In genomic region chr1:33351281-33351660, GRCh38 we compare ENCODE assay signal across 16 cellular contexts. TPM values are rescaled to one million over a fixed set of nuclear protein-coding genes. Genes with fewer than 3 reads are reported as not detected.
DNase-seq lines count a peak whose midpoint lies in the region; ATAC-seq, FAIRE-seq and TF ChIP-seq lines count a peak whose summit lies in the region.
"Had no signal": no experiment of that assay in that cellular context is flagged by ENCODE, and none has a peak within 500 bp of the region (broad histone marks: within the 10 kb centered on the region; RNA-seq: fewer than 3 reads in every experiment).

No MANE protein-coding gene starts in this region.

- no peaks in the 10 kb centered on the region for H3K27me3 Mint-ChIP-seq in activated T-cell treated with anti-CD3 and anti-CD28 coated beads, Interleukin-2, amount 50 U/mL, for 72 hours (ENCODE audit: low read depth)
- H3K27me3 Mint-ChIP-seq in progenitor cell of endocrine pancreas: no peaks in the 10 kb centered on the region

- H3K9me3 Mint-ChIP-seq in activated T-cell treated with anti-CD3 and anti-CD28 coated beads, Interleukin-2, amount 50 U/mL, for 72 hours: no peaks in the 10 kb centered on the region
- H3K9me3 Mint-ChIP-seq in progenitor cell of endocrine pancreas (ENCODE audit: low read depth): no peaks in the 10 kb centered on the region

- DNase-seq in activated T-cell treated with anti-CD3 and anti-CD28 coated beads, Interleukin-2, amount 50 U/mL, for 72 hours: no peak
- DNase-seq in activated T-cell treated with anti-CD3 and anti-CD28 coated beads, Interleukin-2, amount 50 U/mL, for 1 hour: no peak
- DNase-seq in PC-3 (peak; percentile 25), K562 (ENCODE audit: extremely low read depth in 1 of 4, low spot score in 3 of 4) (no peak), progenitor cell of endocrine pancreas (ENCODE audit: low spot score, unreplicated experiment) (no peak), thyroid gland (no peak), cardiac septum (ENCODE audit: low spot score) (no peak)
- no peak for DNase-seq in effector memory CD4-positive, alpha-beta T cell
- DNase-seq: activated CD4-positive, CD25-positive, alpha-beta regulatory T cell; brain microvascular endothelial cell; effector CD4-positive, alpha-beta T cell; nucleus accumbens had no signal

- no peak for ATAC-seq in activated T-cell treated with anti-CD3 and anti-CD28 coated beads, Interleukin-2, amount 50 U/mL, for 72 hours (replicated peaks in 1 of 2)
- ATAC-seq in PC-3: no peak
- no peak for ATAC-seq in K562
- ATAC-seq: SK-N-SH treated with all-trans-retinoic acid at 6 μM for 48 hours had no signal

- no peak overlapping the region for H3K27ac ChIP-seq in PC-3 (ENCODE audit: low read length)
- H3K27ac ChIP-seq in K562 (ENCODE audit: extremely low read depth, low read depth, low read length): no peak overlapping the region
- H3K27ac ChIP-seq in thyroid gland: no peak overlapping the region
- H3K27ac ChIP-seq in effector memory CD4-positive, alpha-beta T cell (ENCODE audit: insufficient read depth, low read length, poor library complexity, severe bottlenecking): no peak overlapping the region
- H3K27ac ChIP-seq: brain microvascular endothelial cell had no signal

- CTCF ChIA-PET in PC-3 (lab: Charles Lee): interaction anchor here (0.6 kb wide), 1 partner anchor 261 kb away, joined by 12 read pairs; no protein-coding TSS in a partner anchor
- CTCF ChIA-PET in K562 (lab: Yijun Ruan, JAX; ENCODE audit: low intra/inter-chr PET ratio): interaction anchor here (1.8 kb wide), 1 partner anchor 56 kb away, joined by 8 read pairs; no protein-coding TSS in a partner anchor

- H4K20me1 ChIP-seq in PC-3 (ENCODE audit: low read length): peaks cover 21% of the 10 kb centered on the region
- H4K20me1 ChIP-seq in K562 (replicated peaks; ENCODE audit: control insufficient read depth, insufficient read depth, low read length): 0 out of 2 replicates have a peak, but pooled peaks cover 13% of the 10 kb centered on the region

- POLR2A ChIA-PET in PC-3 (lab: Charles Lee; ENCODE audit: unreplicated experiment): no interaction called here
- POLR2A ChIA-PET in K562 (lab: Yijun Ruan, JAX): interaction anchor here (0.6 to 1.9 kb wide), 6 partner anchors 9 to 265 kb away, joined by 3 to 10 read pairs (median 4); no protein-coding TSS in a partner anchor

- no peaks in the 10 kb centered on the region for H3K9me2 ChIP-seq in PC-3 (replicated peaks; ENCODE audit: low read length)

- H3K36me3 Mint-ChIP-seq in activated T-cell treated with anti-CD3 and anti-CD28 coated beads, Interleukin-2, amount 50 U/mL, for 72 hours (ENCODE audit: insufficient read depth in 2 of 2): peaks cover 0 to 8% of the 10 kb centered on the region in 2 donors
- H3K36me3 Mint-ChIP-seq in progenitor cell of endocrine pancreas (ENCODE audit: insufficient read depth): peaks cover 2% of the 10 kb centered on the region

- 92% methylated on average over 6 of the region's 6 CpGs for WGBS in K562 (ENCODE audit: insufficient coverage, low coverage, missing lambda C conversion rate)
- 94 to 98% methylated on average over 6 of the region's 6 CpGs for WGBS in thyroid gland, 2 donors

- H2AFZ ChIP-seq in PC-3 (ENCODE audit: low read length) (no peak overlapping the region), K562 (ENCODE audit: low read depth, low read length) (no peak overlapping the region)

- peaks cover 4% of the 10 kb centered on the region for H3F3A ChIP-seq in PC-3 (ENCODE audit: low read length, unreplicated experiment)

- H3K9me3 ChIP-seq in PC-3 (ENCODE audit: low read length) (no peaks in the 10 kb centered on the region), K562 (replicated peaks; ENCODE audit: control insufficient read depth, insufficient read depth, low read depth, low read length) (no peaks in the 10 kb centered on the region), thyroid gland (no peaks in the 10 kb centered on the region)
- no peaks in the 10 kb centered on the region for H3K9me3 ChIP-seq in effector memory CD4-positive, alpha-beta T cell (ENCODE audit: control insufficient read depth, low read length)

- H3K9ac ChIP-seq in PC-3 (ENCODE audit: low read length): no peak overlapping the region
- no peak overlapping the region for H3K9ac ChIP-seq in K562 (ENCODE audit: insufficient read depth in 1 of 2, low read depth in 2 of 2, low read length in 2 of 2)

- peaks cover 37% of the 10 kb centered on the region for H3K4me1 ChIP-seq in PC-3 (ENCODE audit: insufficient read depth, low read length)
- H3K4me1 ChIP-seq in K562 (replicated peaks in 1 of 2; ENCODE audit: control insufficient read depth in 2 of 2, insufficient read depth in 2 of 2, low read length in 2 of 2): peaks cover 32 to 37% of the 10 kb centered on the region in 2 experiments; a peak in 4 of 5 replicates
- peaks cover 22 to 24% of the 10 kb centered on the region in 2 donors for H3K4me1 ChIP-seq in thyroid gland
- peaks cover 18% of the 10 kb centered on the region for H3K4me1 ChIP-seq in effector memory CD4-positive, alpha-beta T cell (ENCODE audit: control insufficient read depth, insufficient read depth, low read length, poor library complexity, severe bottlenecking)

- no peaks in the 10 kb centered on the region for H3K27me3 ChIP-seq in PC-3 (ENCODE audit: low read length)
- H3K27me3 ChIP-seq in K562 (ENCODE audit: control insufficient read depth in 2 of 2, insufficient read depth in 2 of 2, low read length in 2 of 2): no peaks in the 10 kb centered on the region
- H3K27me3 ChIP-seq in thyroid gland: no peaks in the 10 kb centered on the region
- no peaks in the 10 kb centered on the region for H3K27me3 ChIP-seq in effector memory CD4-positive, alpha-beta T cell (replicated peaks; ENCODE audit: control insufficient read depth, insufficient read depth, low read length, poor library complexity, severe bottlenecking)
- H3K27me3 ChIP-seq: brain microvascular endothelial cell had no signal

- no peak overlapping the region for H3K27ac Mint-ChIP-seq in activated T-cell treated with anti-CD3 and anti-CD28 coated beads, Interleukin-2, amount 50 U/mL, for 72 hours
- H3K27ac Mint-ChIP-seq in progenitor cell of endocrine pancreas: no peak overlapping the region

- TF ChIP-seq EP300 in K562 (IDR thresholded peaks at IDR 0.05; ENCODE audit: low read length): no peak

- TF ChIP-seq POLR2A in K562 (conservative IDR thresholded peaks at IDR 0.05) (no peak), thyroid gland (IDR thresholded peaks at IDR 0.05) (no peak)

- H3K4me2 ChIP-seq in PC-3 (ENCODE audit: low read length) (peak overlapping the region; percentile 97), K562 (ENCODE audit: insufficient read depth, low read length) (peak overlapping the region; percentile 97; the same call in 1 of the 2 replicates)

- H3K36me3 ChIP-seq in PC-3 (ENCODE audit: low read depth, low read length) (peaks cover 22% of the 10 kb centered on the region), K562 (ENCODE audit: control insufficient read depth, insufficient read depth, low read length) (peaks cover 11% of the 10 kb centered on the region; the same call in 2 of the 3 replicates), thyroid gland (no peaks in the 10 kb centered on the region)
- no peaks in the 10 kb centered on the region for H3K36me3 ChIP-seq in effector memory CD4-positive, alpha-beta T cell (ENCODE audit: control insufficient read depth, insufficient read depth, low read length)

- no TSS peak for BruUV-seq in PC-3 (replicated peaks; lab: Mats Ljungman, UMichigan)
- BruUV-seq in K562 (replicated peaks; lab: Mats Ljungman, UMichigan): no TSS peak

- intact Hi-C loops in PC-3 (cut with micrococcal nuclease): no loop called here
- intact Hi-C loops in K562 (cut with micrococcal nuclease): no loop called here
- intact Hi-C loops in thyroid gland (cut with DNase I): no loop called here
- intact Hi-C loops in cardiac septum (cut with DNase I): no loop called here

- TF ChIP-seq RAD21 in K562 (CRISPR knock-in tag; conservative IDR thresholded peaks at IDR 0.05 in 1 of 2, IDR thresholded peaks at IDR 0.05 in 1 of 2): no peak

- peaks cover 35% of the 10 kb centered on the region for H3K4me1 Mint-ChIP-seq in activated T-cell treated with anti-CD3 and anti-CD28 coated beads, Interleukin-2, amount 50 U/mL, for 72 hours (ENCODE audit: low read depth)
- peaks cover 39% of the 10 kb centered on the region for H3K4me1 Mint-ChIP-seq in progenitor cell of endocrine pancreas (ENCODE audit: low read depth)

- H3K4me3 Mint-ChIP-seq in activated T-cell treated with anti-CD3 and anti-CD28 coated beads, Interleukin-2, amount 50 U/mL, for 72 hours: peak overlapping the region; percentile 41 to 52
- peak overlapping the region; percentile 58 for H3K4me3 Mint-ChIP-seq in progenitor cell of endocrine pancreas (ENCODE audit: low read depth)

- in situ Hi-C loops in K562 (cut with MboI): no loop called here

- no peak for TF ChIP-seq CTCF in PC-3 (conservative IDR thresholded peaks at IDR 0.05; ENCODE audit: low read depth, low read length)
- no peak for TF ChIP-seq CTCF in K562 (IDR thresholded peaks at IDR 0.05 in 2 of 3, conservative IDR thresholded peaks at IDR 0.05 in 1 of 3; ENCODE audit: insufficient read depth in 2 of 3, low read depth in 1 of 3, low read length in 3 of 3)
- TF ChIP-seq CTCF in progenitor cell of endocrine pancreas (IDR thresholded peaks at IDR 0.05; ENCODE audit: unreplicated experiment): no peak
- no peak for TF ChIP-seq CTCF in thyroid gland (IDR thresholded peaks at IDR 0.05)

- H3K9me1 ChIP-seq in K562 (ENCODE audit: control insufficient read depth, insufficient read depth, low read length): no peaks in the 10 kb centered on the region

- peaks cover 54% of the 10 kb centered on the region for H3K79me2 ChIP-seq in PC-3 (ENCODE audit: low read length)
- H3K79me2 ChIP-seq in K562 (ENCODE audit: control insufficient read depth, insufficient read depth, low read length): peaks cover 46% of the 10 kb centered on the region

- no peak for FAIRE-seq in K562 (lab: Jason Lieb, UNC)
- FAIRE-seq: H1 had no signal

- peak overlapping the region; percentile 73 for H3K4me3 ChIP-seq in PC-3 (ENCODE audit: low read length)
- H3K4me3 ChIP-seq in K562: no peak overlapping the region
- H3K4me3 ChIP-seq in thyroid gland (replicated peaks in 1 of 3): no peak overlapping the region
- no peak overlapping the region for H3K4me3 ChIP-seq in effector memory CD4-positive, alpha-beta T cell (ENCODE audit: insufficient read depth, low read depth, low read length, poor library complexity, severe bottlenecking)

RNA-seq across cellular contexts. Expression of gene A3GALT2, which starts 30.4 kb away (rescaled TPM):
- total RNA-seq in activated T-cell treated with anti-CD3 and anti-CD28 coated beads, Interleukin-2, amount 50 U/mL, for 72 hours: not detected
- total RNA-seq in PC-3 (2014; rRNA removed) (0.58 TPM in 1 of 2 replicates, not detected in the other), K562 (2014; rRNA removed) (not detected in 2 replicates), K562 (2014; rRNA removed; fragmentation: Illumina TruSeq; extraction: Trizol) (not detected in 2 replicates), K562 (2015; rRNA removed; fragmentation: Illumina TruSeq; extraction: Trizol) (not detected in 2 replicates), K562 (2021) (not detected in 2 replicates), progenitor cell of endocrine pancreas (0.29 and 0.40 TPM in 2 replicates), thyroid gland (under 1 TPM in 1 of 4 donors, not detected in 3; 0.89 TPM), cardiac septum (not detected)
- total RNA-seq in K562 (2011; cell fraction: chromatin; rRNA removed; ENCODE audit: low replicate concordance): not detected in 2 replicates
- not detected in 2 replicates for total RNA-seq in K562 (2011; cell fraction: nucleolus; rRNA removed)
- total RNA-seq in K562 (2011; cell fraction: nucleoplasm; rRNA removed): not detected in 2 replicates
- polyA plus RNA-seq in K562 (2011; rRNA removed) (not detected in 2 replicates), K562 (2014; fragmentation: Illumina TruSeq; extraction: Trizol) (not detected in 2 replicates), K562 (2014; fragmentation: Nextera tagmentation; extraction: Ambion mirVana) (not detected), K562 (2014; rRNA removed) (not detected in 2 replicates)
- not detected in 2 replicates for polyA plus RNA-seq in K562 (2011; cell fraction: cytosol; rRNA removed)
- not detected in 2 replicates for polyA plus RNA-seq in K562 (2011; cell fraction: nucleus; rRNA removed)
- polyA plus RNA-seq in K562 (2012): not detected in 2 replicates
- not detected in 2 replicates for polyA minus RNA-seq in K562 (2011; rRNA and poly(A)+ RNA removed)
- polyA minus RNA-seq in K562 (2011; cell fraction: cytosol; rRNA and poly(A)+ RNA removed): not detected in 2 replicates
- not detected in 2 replicates for polyA minus RNA-seq in K562 (2011; cell fraction: nucleus; rRNA and poly(A)+ RNA removed)
- total RNA-seq: H1, lower leg skin, skeletal muscle tissue had no signal
- polyA plus RNA-seq: H1 had no signal
